ENCODE assay signal across 6 cellular contexts in the genomic region with DNA sequence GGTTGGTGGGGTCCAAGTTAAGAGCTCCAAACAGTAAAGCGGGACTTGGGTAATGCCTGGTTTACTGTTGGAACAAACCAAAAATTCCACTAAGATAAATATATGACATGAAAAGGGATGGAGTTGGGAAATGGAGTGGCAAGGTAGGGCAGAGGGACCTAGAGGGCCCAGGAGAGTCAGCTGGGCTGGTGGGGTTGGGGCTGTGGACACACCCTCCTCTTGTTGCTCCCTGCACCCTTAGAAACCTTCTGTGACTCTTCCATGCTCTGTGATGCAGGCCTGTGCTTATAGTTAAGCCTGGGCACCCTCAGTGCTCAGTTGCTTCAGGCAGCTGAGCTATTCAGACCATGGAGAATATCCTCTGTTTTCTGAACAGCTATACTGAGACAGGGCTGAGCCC. TPM values are rescaled to one million over a fixed set of nuclear protein-coding genes. Genes with fewer than 3 reads are reported as not detected.
"Had no signal": no experiment of that assay in that cellular context is flagged by ENCODE, and none has a peak within 500 bp of the region (broad histone marks: within the 10 kb centered on the region; RNA-seq: fewer than 3 reads in every experiment).

TSS of gene SPATA31D1 (plus strand) at position 301 of the 400 bp plus-strand sequence. CDS start at position 348, 47 bp downstream.

RNA-seq across cellular contexts. Expression of gene SPATA31D1, which starts in this region (rescaled TPM):
- total RNA-seq: HepG2, HT-29, HT1080, IMR-90, K562 had no signal
- polyA plus RNA-seq: HepG2, IgD-negative memory B cell, IMR-90, K562 had no signal
